Comparison of ENCODE assay signal across 38 cellular contexts in the genomic region with DNA sequence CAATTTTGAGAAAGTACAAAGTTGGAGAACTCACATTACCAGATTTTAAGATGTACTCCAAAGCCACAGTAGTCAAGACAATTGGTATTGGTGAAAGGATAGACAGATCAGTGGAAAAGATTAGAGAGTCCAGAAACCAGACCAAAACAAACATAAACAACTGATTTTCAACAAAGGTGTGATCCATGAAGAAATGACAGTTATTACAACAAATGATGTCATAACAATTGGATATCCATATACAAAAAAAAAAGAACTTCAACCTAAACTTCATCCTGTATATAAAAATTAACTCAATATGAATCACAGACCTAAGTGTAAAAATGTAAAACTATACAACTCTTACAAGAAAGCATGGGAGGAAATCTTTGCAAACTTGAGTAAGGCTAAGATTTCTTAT. TPM values are rescaled to one million over a fixed set of nuclear protein-coding genes. Genes with fewer than 3 reads are reported as not detected.
"Had no signal": no experiment of that assay in that cellular context is flagged by ENCODE, and none has a peak within 500 bp of the region (broad histone marks: within the 10 kb centered on the region; RNA-seq: fewer than 3 reads in every experiment).

No MANE protein-coding gene starts in this region.

- H3K4me1 ChIP-seq: adrenal gland, ascending aorta, body of pancreas, breast epithelium had no signal

- H3K9me3 ChIP-seq: adrenal gland, ascending aorta, body of pancreas, breast epithelium had no signal

- H3K27me3 ChIP-seq: adrenal gland, ascending aorta, body of pancreas, brain microvascular endothelial cell, breast epithelium, cardiac muscle cell had no signal

- FAIRE-seq: astrocyte, bronchial epithelial cell had no signal

- H3K36me3 ChIP-seq: adrenal gland, brain microvascular endothelial cell, breast epithelium had no signal

- DNase-seq: activated effector memory CD4-positive, alpha-beta T cell treated with anti-CD3 and anti-CD28 coated beads, Interleukin-2, amount 50 U/mL, for 16 hours; activated effector memory CD4-positive, alpha-beta T cell treated with Interleukin-2 at 50 U/mL for 16 hours; activated gamma-delta T cell; activated gamma-delta T cell treated with Interleukin-2 at 50 U/mL for 16 hours; activated naive CD4-positive, alpha-beta T cell; activated naive CD4-positive, alpha-beta T cell treated with anti-CD3 and anti-CD28 coated beads for 36 hours; activated naive CD4-positive, alpha-beta T cell treated with anti-CD3 and anti-CD28 coated beads, Interleukin-2, amount 10 ng/mL, durations not matched to agents 7 days and 5 days; activated naive CD4-positive, alpha-beta T cell treated with anti-CD3 and anti-CD28 coated beads, Interleukin-2, amount 50 U/mL, for 16 hours; activated naive CD4-positive, alpha-beta T cell treated with Interleukin-2 at 50 U/mL for 16 hours; activated naive CD8-positive, alpha-beta T cell treated with anti-CD3 and anti-CD28 coated beads for 36 hours; activated naive CD8-positive, alpha-beta T cell treated with anti-CD3 and anti-CD28 coated beads, Interleukin-2, amount 10 ng/mL, durations not matched to agents 7 days and 5 days; activated naive CD8-positive, alpha-beta T cell treated with anti-CD3 and anti-CD28 coated beads, Interleukin-2, amount 50 U/mL, for 24 hours; activated T-cell treated with anti-CD3 and anti-CD28 coated beads, Interleukin-2, amount 50 U/mL, for 1 hour; activated T-cell treated with anti-CD3 and anti-CD28 coated beads, Interleukin-2, amount 50 U/mL, for 24 hours; activated T-cell treated with anti-CD3 and anti-CD28 coated beads, Interleukin-2, amount 50 U/mL, for 4 hours; activated T-cell treated with anti-CD3 and anti-CD28 coated beads, Interleukin-2, amount 50 U/mL, for 48 hours; activated T-cell treated with anti-CD3 and anti-CD28 coated beads, Interleukin-2, amount 50 U/mL, for 72 hours; adrenal gland; amniotic stem cell; amygdala; anterior cingulate cortex; aorta; body of pancreas; brain microvascular endothelial cell; caudate nucleus; central memory CD4-positive, alpha-beta T cell; cerebellar nuclear complex had no signal

- H3K27ac ChIP-seq: adrenal gland, ascending aorta, body of pancreas, brain microvascular endothelial cell, breast epithelium, cardiac muscle cell had no signal

- H3K4me3 ChIP-seq: adrenal gland, ascending aorta, body of pancreas, breast epithelium, cardiac muscle cell had no signal

- ATAC-seq: activated naive CD4-positive, alpha-beta T cell treated with anti-CD3 and anti-CD28 coated beads, Interleukin-2, amount 50 U/mL, for 72 hours; activated naive CD8-positive, alpha-beta T cell treated with anti-CD3 and anti-CD28 coated beads, Interleukin-2, amount 50 U/mL, for 24 hours; activated T-cell treated with anti-CD3 and anti-CD28 coated beads, Interleukin-2, amount 50 U/mL, for 4 hours; activated T-cell treated with anti-CD3 and anti-CD28 coated beads, Interleukin-2, amount 50 U/mL, for 72 hours; activated T-helper 17 cell treated with anti-CD3 and anti-CD28 coated beads, Interleukin-2, amount 50 U/mL, for 72 hours; body of pancreas had no signal

RNA-seq across cellular contexts. Expression of a gene that starts 45.7 kb away (rescaled TPM):
- total RNA-seq: activated naive CD4-positive, alpha-beta T cell treated with anti-CD3 and anti-CD28 coated beads for 36 hours; activated naive CD4-positive, alpha-beta T cell treated with anti-CD3 and anti-CD28 coated beads, Interleukin-2, amount 50 U/mL, for 72 hours; activated naive CD8-positive, alpha-beta T cell treated with anti-CD3 and anti-CD28 coated beads for 36 hours; activated naive CD8-positive, alpha-beta T cell treated with anti-CD3 and anti-CD28 coated beads, Interleukin-2, amount 10 ng/mL, durations not matched to agents 7 days and 5 days; activated T-cell treated with anti-CD3 and anti-CD28 coated beads, Interleukin-2, amount 50 U/mL, for 72 hours; activated T-helper 1 cell treated with anti-CD3 and anti-CD28 coated beads, Interleukin-12 subunit alpha, Interleukin-12 subunit beta, Interleukin-2, Interleukin-4 antibody, amounts not matched to agents 30 ng/mL and 10 ng/mL and 1 ng/mL, durations not matched to agents 14 hours and 24 hours and 36 hours; activated T-helper 17 cell treated with anti-CD3 and anti-CD28 coated beads, Interleukin-2, amount 50 U/mL, for 72 hours; activated T-helper 2 cell treated with anti-CD3 and anti-CD28 coated beads, Interferon-gamma antibody, Interleukin-2, Interleukin-4, amounts not matched to agents 10 μg/mL and 5 μg/mL and 100 μg/mL, durations not matched to agents 14 hours and 24 hours and 36 hours; aorta; astrocyte; breast epithelium; cardiac muscle cell; cardiac septum; chondrocyte had no signal
- polyA plus RNA-seq: cardiac muscle cell had no signal
